In genomic region chr3:88031543-88032148, GRCh38 we compare ENCODE assay signal across 8 cellular contexts. TPM values are rescaled to one million over a fixed set of nuclear protein-coding genes. Genes with fewer than 3 reads are reported as not detected.
DNase-seq lines count a peak whose midpoint lies in the region; ATAC-seq, FAIRE-seq and TF ChIP-seq lines count a peak whose summit lies in the region.

No MANE protein-coding gene starts in this region.

- H3K4me1 ChIP-seq in DOHH2 (ENCODE audit: control insufficient read depth, low read length) (peaks cover 11% of the 10 kb centered on the region), SJCRH30 (peaks cover 7% of the 10 kb centered on the region; the same call in 1 of the 2 replicates), H1 (replicated peaks in 1 of 4; ENCODE audit: control insufficient read depth in 3 of 4, insufficient read depth in 4 of 4, low read length in 3 of 4) (no peaks in the 10 kb centered on the region)
- H3K4me1 ChIP-seq in naive thymus-derived CD4-positive, alpha-beta T cell (ENCODE audit: control insufficient read depth in 2 of 2, insufficient read depth in 2 of 2, low read length in 2 of 2) = peaks cover 11 to 17% of the 10 kb centered on the region in 2 donors

- H3K23me2 ChIP-seq in H1 (ENCODE audit: low read depth, low read length) = no peaks in the 10 kb centered on the region

- peaks cover 0 to under 1% (median 0%) of the 10 kb centered on the region in 5 donors for H3K27me3 Mint-ChIP-seq in naive thymus-derived CD4-positive, alpha-beta T cell

- H2BK120ac ChIP-seq in H1 (replicated peaks; ENCODE audit: low read depth, low read length) = no peak overlapping the region

- POLR2A ChIA-PET in H1 (lab: Charles Lee; ENCODE audit: partially characterized antibody) = interaction anchor here (0.9 kb wide), 1 partner anchor 20 kb away, joined by 4 read pairs; no protein-coding TSS in a partner anchor
- POLR2A ChIA-PET in naive thymus-derived CD4-positive, alpha-beta T cell (lab: Charles Lee) = interaction anchor here (0.6 to 2.8 kb wide), 5 partner anchors 20 to 234 kb away, joined by 3 to 25 read pairs (median 7); partner anchors contain the start of genes C3orf38, CGGBP1 and ZNF654

- no peak overlapping the region for H3K56ac ChIP-seq in H1 (replicated peaks; ENCODE audit: insufficient read length, low read depth, low read length)

- no peak overlapping the region for H2BK20ac ChIP-seq in H1 (ENCODE audit: low read length)

- H3K4me3 ChIP-seq in DOHH2 (ENCODE audit: low read length) (peak overlapping the region; percentile 66), SJCRH30 (peak overlapping the region; percentile 52), H1 (ENCODE audit: extremely low read depth in 1 of 4, insufficient read depth in 2 of 4, low read depth in 3 of 4, low read length in 4 of 4) (no peak overlapping the region)
- peak overlapping the region; percentile 59 for H3K4me3 ChIP-seq in naive thymus-derived CD4-positive, alpha-beta T cell (ENCODE audit: low read length)

- no peak overlapping the region for H3K9ac ChIP-seq in H1 (replicated peaks in 1 of 4; ENCODE audit: extremely low read depth in 1 of 4, low read depth in 3 of 4, low read length in 3 of 4)

- H4K20me1 ChIP-seq in DOHH2 (ENCODE audit: control insufficient read depth, insufficient read depth, low read depth, low read length) = no peaks in the 10 kb centered on the region
- peaks cover 0 to 1% of the 10 kb centered on the region in 2 experiments for H4K20me1 ChIP-seq in H1 (replicated peaks in 1 of 2; ENCODE audit: control insufficient read depth in 1 of 2, insufficient read depth in 2 of 2, low read length in 2 of 2)

- no peak overlapping the region for H2BK5ac ChIP-seq in H1 (ENCODE audit: low read depth, low read length)

- H3K27ac Mint-ChIP-seq in naive thymus-derived CD4-positive, alpha-beta T cell = peak overlapping the region; percentile 82 to 95 (median 88)

- H3K4me3 Mint-ChIP-seq in naive thymus-derived CD4-positive, alpha-beta T cell = peak overlapping the region; percentile 78 to 91 (median 86)

- H3K79me2 ChIP-seq in DOHH2 (ENCODE audit: control insufficient read depth, low read length) (no peaks in the 10 kb centered on the region), H1 (ENCODE audit: control insufficient read depth in 1 of 2, insufficient read depth in 2 of 2, low read length in 2 of 2) (no peaks in the 10 kb centered on the region)

- H3K27ac ChIP-seq in DOHH2 (ENCODE audit: low read depth, low read length) (no peak overlapping the region), SJCRH30 (no peak overlapping the region), H1 (ENCODE audit: low read depth, low read length) (no peak overlapping the region)
- peak overlapping the region; percentile 66 for H3K27ac ChIP-seq in naive thymus-derived CD4-positive, alpha-beta T cell (ENCODE audit: low read depth, low read length)

- no peaks in the 10 kb centered on the region for H3K36me3 ChIP-seq in DOHH2 (ENCODE audit: control insufficient read depth, low read length)
- no peaks in the 10 kb centered on the region for H3K36me3 ChIP-seq in SJCRH30
- H3K36me3 ChIP-seq in H1 (ENCODE audit: control insufficient read depth in 2 of 4, insufficient read depth in 4 of 4, low read length in 3 of 4) = no peaks in the 10 kb centered on the region
- H3K36me3 ChIP-seq in naive thymus-derived CD4-positive, alpha-beta T cell (ENCODE audit: control insufficient read depth in 2 of 3, insufficient read depth in 3 of 3, low read length in 3 of 3) = no peaks in the 10 kb centered on the region

- no peak for TF ChIP-seq POLR2A in H1 (IDR thresholded peaks at IDR 0.05; ENCODE audit: control extremely low read depth in 1 of 2, low read depth in 2 of 2, low read length in 2 of 2)

- DNase-seq in SJCRH30 (peak in 1 of 2 experiments; percentile 32), H1 (ENCODE audit: low read depth in 1 of 2, low spot score in 2 of 2) (no peak), posterior vena cava (ENCODE audit: low spot score) (no peak), NCI-H526 treated with DMSO at 0.1 percent for 48 hours (lab: John Stamatoyannopoulos, UW) (no peak)
- DNase-seq in naive thymus-derived CD4-positive, alpha-beta T cell = peak in 7 of 9 donors; percentile 29 to 54 (median 38)

- H3K27me3 ChIP-seq in DOHH2 (ENCODE audit: control insufficient read depth, low read length) = no peaks in the 10 kb centered on the region
- H3K27me3 ChIP-seq in SJCRH30 = no peaks in the 10 kb centered on the region
- no peaks in the 10 kb centered on the region for H3K27me3 ChIP-seq in H1 (replicated peaks in 1 of 4; ENCODE audit: control insufficient read depth in 3 of 4, extremely low read depth in 1 of 4, insufficient read depth in 3 of 4, low read length in 3 of 4)
- H3K27me3 ChIP-seq in naive thymus-derived CD4-positive, alpha-beta T cell (ENCODE audit: control insufficient read depth in 2 of 2, insufficient read depth in 2 of 2, low read length in 2 of 2) = no peaks in the 10 kb centered on the region

- TF ChIP-seq CTCF in DOHH2 (IDR thresholded peaks at IDR 0.05; ENCODE audit: low read depth, low read length, poor library complexity, severe bottlenecking) (no peak), H1 (IDR thresholded peaks at IDR 0.05; ENCODE audit: control extremely low read depth in 1 of 3, insufficient read depth in 1 of 3, low read depth in 1 of 3, low read length in 3 of 3) (no peak)

- ATAC-seq in GM19328 (IDR thresholded peaks at IDR 0.05; ENCODE audit: unreplicated experiment) (peak; percentile 78), HG03280 (IDR thresholded peaks at IDR 0.05; ENCODE audit: unreplicated experiment) (peak; percentile 86)
- ATAC-seq in naive thymus-derived CD4-positive, alpha-beta T cell = peak; percentile 76

- no peak for FAIRE-seq in H1 (lab: Jason Lieb, UNC)

- no peak overlapping the region for H2BK12ac ChIP-seq in H1 (ENCODE audit: low read depth, low read length)

- H3K18ac ChIP-seq in H1 (ENCODE audit: extremely low read depth, low read length) = no peak overlapping the region

- no peak for TF ChIP-seq RAD21 in H1 (IDR thresholded peaks at IDR 0.05 in 1 of 2, conservative IDR thresholded peaks at IDR 0.05 in 1 of 2; ENCODE audit: low read depth in 2 of 2, low read length in 2 of 2)

- peaks cover 0 to 4% (median 0%) of the 10 kb centered on the region in 5 donors for H3K36me3 Mint-ChIP-seq in naive thymus-derived CD4-positive, alpha-beta T cell

- no peaks in the 10 kb centered on the region for H3K79me1 ChIP-seq in H1 (ENCODE audit: low read depth, low read length)

- WGBS in H1 (ENCODE audit: extremely low coverage in 1 of 2, insufficient coverage in 1 of 2, insufficient read length in 1 of 2, insufficient replicate concordance in 2 of 2, low coverage in 1 of 2, low lambda C conversion rate in 2 of 2, missing lambda C conversion rate in 1 of 2), 2 experiments = 83% methylated on average over 2 of the region's 2 CpGs; no CpG with 5 or more reads in 1 of the 2 experiments

- no peaks in the 10 kb centered on the region for H3F3A ChIP-seq in DOHH2 (ENCODE audit: control insufficient read depth, insufficient read depth)

- H3K14ac ChIP-seq in H1 (ENCODE audit: insufficient read length) = no peak overlapping the region

- H3K9me3 ChIP-seq in DOHH2 (ENCODE audit: control insufficient read depth, insufficient read depth, low read length) (no peaks in the 10 kb centered on the region; the same call in 1 of the 2 replicates), SJCRH30 (replicated peaks) (no peaks in the 10 kb centered on the region), H1 (ENCODE audit: insufficient read depth in 2 of 2, low read depth in 1 of 2, low read length in 1 of 2) (no peaks in the 10 kb centered on the region)
- no peaks in the 10 kb centered on the region for H3K9me3 ChIP-seq in naive thymus-derived CD4-positive, alpha-beta T cell (ENCODE audit: control insufficient read depth in 2 of 3, low read length in 3 of 3)

- H3K9me2 ChIP-seq in DOHH2 (replicated peaks; ENCODE audit: control insufficient read depth, low read length) = no peaks in the 10 kb centered on the region

- no peak overlapping the region for H3K4ac ChIP-seq in H1 (replicated peaks; ENCODE audit: insufficient read length, low read depth, low read length)

- H4K5ac ChIP-seq in H1 (ENCODE audit: insufficient read length, low read depth, low read length) = no peak overlapping the region

- H2BK15ac ChIP-seq in H1 (ENCODE audit: low read length) = no peak overlapping the region

- H3K4me2 ChIP-seq in DOHH2 (ENCODE audit: low read length) = peak overlapping the region; percentile 62
- no peak overlapping the region for H3K4me2 ChIP-seq in H1 (ENCODE audit: insufficient read depth in 1 of 2, low read depth in 2 of 2, low read length in 2 of 2)

- no peak overlapping the region for H3K23ac ChIP-seq in H1 (ENCODE audit: insufficient read length)

- CTCF ChIA-PET in H1 (lab: Charles Lee; ENCODE audit: partially characterized antibody) = interaction anchor here (0.8 kb wide), 1 partner anchor 11 kb away, joined by 4 read pairs; no protein-coding TSS in a partner anchor
- CTCF ChIA-PET in naive thymus-derived CD4-positive, alpha-beta T cell (lab: Charles Lee) = no interaction called here

- H3K4me1 Mint-ChIP-seq in naive thymus-derived CD4-positive, alpha-beta T cell = peaks cover 10 to 50% (median 48%) of the 10 kb centered on the region in 7 donors

- peaks cover 0 to 5% (median 0%) of the 10 kb centered on the region in 11 donors for H3K9me3 Mint-ChIP-seq in naive thymus-derived CD4-positive, alpha-beta T cell

- no peak overlapping the region for H4K8ac ChIP-seq in H1 (ENCODE audit: extremely low read depth, insufficient read depth, low read length)

- no peak overlapping the region for H2AK5ac ChIP-seq in H1 (ENCODE audit: low read depth, low read length)

- TF ChIP-seq EP300 in H1 (IDR thresholded peaks at IDR 0.05; ENCODE audit: borderline replicate concordance in 1 of 2, low read depth in 2 of 2, low read length in 2 of 2) = no peak

- no peak overlapping the region for H4K91ac ChIP-seq in H1 (replicated peaks; ENCODE audit: insufficient read length, low read length)

- H2AFZ ChIP-seq in H1 (ENCODE audit: low read length) = peak overlapping the region; percentile 71; the same call in 1 of the 2 replicates

- intact Hi-C loops in naive thymus-derived CD4-positive, alpha-beta T cell (cut with micrococcal nuclease) = loop anchor here (1.0 to 2.0 kb wide), 5 partner anchors 12 to 804 kb away; partner anchors contain the start of genes CGGBP1 (in 2 of the 2), ZNF654 (in 2 of the 2), C3orf38 (in 1 of the 2) and CHMP2B (in 1 of the 2)
- intact Hi-C loops in posterior vena cava (cut with DNase I) = no loop called here

RNA-seq across cellular contexts. Expression of gene CGGBP1, which starts 27.2 kb away (rescaled TPM):
- total RNA-seq in SJCRH30 (2014; rRNA removed; shearing (Covaris generic)) = 76.4 and 83.6 TPM in 2 replicates
- total RNA-seq in H1 (2021; fragmentation: NEBNext Ultra II Directional; extraction: Animal tissue kit (Norgen Biotek cat#: 25700)) = 57.1 and 61.4 TPM in 2 replicates
- polyA plus RNA-seq in H1 (2011; rRNA removed) = 15.7 and 22.9 TPM in 2 replicates
- polyA plus RNA-seq in H1 (2011; cell fraction: cytosol; rRNA removed) = 34.1 TPM
- 26.2 TPM for polyA plus RNA-seq in H1 (2011; cell fraction: nucleus; rRNA removed)
- polyA plus RNA-seq in H1 (2012, experiment 1 of 2) = 33.0 to 54.1 TPM (median 39.2 TPM) in 4 replicates
- 3.9 TPM for polyA plus RNA-seq in H1 (2012, experiment 2 of 2)
- 42.2 TPM for polyA plus RNA-seq in H1 (2013, experiment 1 of 2)
- polyA plus RNA-seq in H1 (2013, experiment 2 of 2) = 41.3 TPM
- polyA minus RNA-seq in H1 (2011; rRNA and poly(A)+ RNA removed) = 71.6 and 95.9 TPM in 2 replicates
- polyA minus RNA-seq in H1 (2011; cell fraction: cytosol; rRNA and poly(A)+ RNA removed) = 28.6 TPM
- 49.0 TPM for polyA minus RNA-seq in H1 (2011; cell fraction: nucleus; rRNA and poly(A)+ RNA removed)
- 100 to 1,000 TPM in 3 of 5 experiments, 10 to 100 TPM in 2; 87.0 to 153 (median 115) TPM for total RNA-seq in naive thymus-derived CD4-positive, alpha-beta T cell
- 100 to 1,000 TPM in 1 of 2 donors, 10 to 100 TPM in 1; 87.4 to 104 TPM for polyA plus RNA-seq in naive thymus-derived CD4-positive, alpha-beta T cell
- 10 to 100 TPM; 52.7 to 58.4 TPM for total RNA-seq in posterior vena cava

RNA-seq across cellular contexts. Expression of gene ZNF654, which starts 27.4 kb away (rescaled TPM):
- total RNA-seq in SJCRH30 (2014; rRNA removed; shearing (Covaris generic)) = 13.1 and 14.1 TPM in 2 replicates
- 5.3 and 6.2 TPM in 2 replicates for total RNA-seq in H1 (2021; fragmentation: NEBNext Ultra II Directional; extraction: Animal tissue kit (Norgen Biotek cat#: 25700))
- 0.47 and 0.82 TPM in 2 replicates for polyA plus RNA-seq in H1 (2011; rRNA removed)
- polyA plus RNA-seq in H1 (2011; cell fraction: cytosol; rRNA removed) = 1.0 TPM
- 1.1 TPM for polyA plus RNA-seq in H1 (2011; cell fraction: nucleus; rRNA removed)
- 0.90 to 1.8 TPM (median 1.4 TPM) in 4 replicates for polyA plus RNA-seq in H1 (2012, experiment 1 of 2)
- polyA plus RNA-seq in H1 (2012, experiment 2 of 2) = 0.29 TPM
- polyA plus RNA-seq in H1 (2013, experiment 1 of 2) = 2.5 TPM
- polyA plus RNA-seq in H1 (2013, experiment 2 of 2) = 2.2 TPM
- 2.2 and 2.7 TPM in 2 replicates for polyA minus RNA-seq in H1 (2011; rRNA and poly(A)+ RNA removed)
- 6.6 TPM for polyA minus RNA-seq in H1 (2011; cell fraction: cytosol; rRNA and poly(A)+ RNA removed)
- polyA minus RNA-seq in H1 (2011; cell fraction: nucleus; rRNA and poly(A)+ RNA removed) = 6.6 TPM
- total RNA-seq in naive thymus-derived CD4-positive, alpha-beta T cell = 10 to 100 TPM; 11.4 to 32.2 (median 25.4) TPM
- 10 to 100 TPM; 12.5 to 13.3 TPM for polyA plus RNA-seq in naive thymus-derived CD4-positive, alpha-beta T cell
- 10 to 100 TPM; 20.1 to 20.2 TPM for total RNA-seq in posterior vena cava

Comparison
In these comparisons a context has a peak if more than half of its experiments do, and no peak if none do; other contexts are left out.
1. H3K4me3 ChIP-seq: peak in DOHH2 (single experiment), SJCRH30 (single experiment) and naive thymus-derived CD4-positive, alpha-beta T cell (single experiment); none in H1 (0 of 4).
2. DNase-seq: peak in naive thymus-derived CD4-positive, alpha-beta T cell (7 of 9); none in H1 (0 of 2), posterior vena cava (single experiment) and NCI-H526 treated with DMSO at 0.1 percent for 48 hours (single experiment).
3. intact Hi-C loops: an anchor here in naive thymus-derived CD4-positive, alpha-beta T cell (1.0 to 2.0 kb wide); none called in posterior vena cava.
4. Peak in every context shown above with its lines, with median percentiles within 50 percentile points of each other: ATAC-seq.